16 cellular contexts compared by ENCODE assay signal in genomic region chr16:12188674-12189249, GRCh38.
DNase-seq lines count a peak whose midpoint lies in the region; ATAC-seq and TF ChIP-seq lines count a peak whose summit lies in the region.
"Had no signal": no experiment of that assay in that cellular context is flagged by ENCODE, and none has a peak within 500 bp of the region (broad histone marks: within the 10 kb centered on the region; RNA-seq: fewer than 3 reads in every experiment).

No MANE protein-coding gene starts in this region.

- CTCF ChIA-PET in OCI-LY7 (lab: Charles Lee; ENCODE audit: unreplicated experiment) = no interaction called here

- H3K27me3 ChIP-seq in osteoblast (ENCODE audit: insufficient read depth, low read length) = no peaks in the 10 kb centered on the region
- H3K27me3 ChIP-seq in gastrocnemius medialis = no peaks in the 10 kb centered on the region
- H3K27me3 ChIP-seq: SJSA1 had no signal

- H3K4me3 ChIP-seq in osteoblast (ENCODE audit: insufficient read depth, low read length) (no peak overlapping the region), OCI-LY7 (ENCODE audit: low read depth, low read length, poor library complexity, severe bottlenecking) (no peak overlapping the region), gastrocnemius medialis (no peak overlapping the region)
- H3K4me3 ChIP-seq: SJSA1 had no signal

- POLR2A ChIA-PET in OCI-LY7 (lab: Charles Lee) = no interaction called here

- H4K20me1 ChIP-seq in osteoblast (ENCODE audit: insufficient read depth, low read length) = no peaks in the 10 kb centered on the region
- no peaks in the 10 kb centered on the region for H4K20me1 ChIP-seq in OCI-LY7 (ENCODE audit: insufficient read depth, low read length)

- H2AFZ ChIP-seq in osteoblast (ENCODE audit: low read length) = no peak overlapping the region
- H2AFZ ChIP-seq in OCI-LY7 (ENCODE audit: low read length) = no peak overlapping the region

- TF ChIP-seq CTCF in osteoblast (IDR thresholded peaks at IDR 0.05; ENCODE audit: extremely low read depth, low read depth, low read length) = no peak
- no peak for TF ChIP-seq CTCF in OCI-LY7 (conservative IDR thresholded peaks at IDR 0.05; ENCODE audit: low read length)
- no peak for TF ChIP-seq CTCF in gastrocnemius medialis (IDR thresholded peaks at IDR 0.05 in 4 of 5, conservative IDR thresholded peaks at IDR 0.05 in 1 of 5)

- H3K79me2 ChIP-seq in osteoblast (ENCODE audit: insufficient read depth, low read length) = no peaks in the 10 kb centered on the region
- no peaks in the 10 kb centered on the region for H3K79me2 ChIP-seq in OCI-LY7 (ENCODE audit: insufficient read depth, low read depth, low read length)

- H3K9me2 ChIP-seq in OCI-LY7 (ENCODE audit: insufficient read depth, low read length) = no peaks in the 10 kb centered on the region

- in situ Hi-C loops in gastrocnemius medialis (cut with MboI; ENCODE audit: low sequenced_read_pairs in 4 of 4) = no loop called here

- DNase-seq in COLO668 (lab: John Stamatoyannopoulos, UW; ENCODE audit: unreplicated experiment) (peak; percentile 13), LHCN-M2 (ENCODE audit: low read depth) (peak; percentile 26), epithelial cell of prostate (ENCODE audit: low read depth, low spot score) (no peak), osteoblast (ENCODE audit: insufficient read length, low spot score, missing footprints) (peak; percentile 78), amygdala (lab: John Stamatoyannopoulos, UW) (no peak), OCI-LY7 (ENCODE audit: low spot score) (no peak), gastrocnemius medialis (no peak)
- DNase-seq in stimulated activated CD8-positive, alpha-beta memory T cell treated with anti-CD3 and anti-CD28 coated beads, Interleukin-4, amount 100 ng/mL, for 48 hours = no peak
- DNase-seq: activated CD8-positive, alpha-beta T cell treated with anti-CD3 and anti-CD28 coated beads, Interleukin-2, amount 10 ng/mL, durations not matched to agents 7 days and 5 days; activated effector memory CD4-positive, alpha-beta T cell treated with Interleukin-2 at 50 U/mL for 16 hours; CD8-positive, alpha-beta memory T cell; GDM1; naive B cell; retina; stimulated activated naive B cell treated with anti-CD40 and anti-IgM and Interleukin-4, amounts not matched to agents 10 μg/mL and 1 μg/mL and 100 μg/mL, for 72 hours had no signal

- H3K4me1 ChIP-seq in osteoblast (ENCODE audit: insufficient read depth, low read length) = peaks cover 25% of the 10 kb centered on the region
- H3K4me1 ChIP-seq in OCI-LY7 (ENCODE audit: insufficient read depth, low read length, poor library complexity, severe bottlenecking) = peaks cover 8% of the 10 kb centered on the region
- H3K4me1 ChIP-seq in gastrocnemius medialis = peaks cover 11% of the 10 kb centered on the region in 2 donors
- H3K4me1 ChIP-seq: SJSA1 had no signal

- no peak for ATAC-seq in gastrocnemius medialis
- ATAC-seq: activated CD8-positive, alpha-beta T cell treated with anti-CD3 and anti-CD28 coated beads, Interleukin-2, amount 10 ng/mL, durations not matched to agents 7 days and 5 days; stimulated activated naive B cell treated with anti-CD40 and anti-IgM and Interleukin-4, amounts not matched to agents 10 μg/mL and 1 μg/mL and 100 μg/mL, for 72 hours had no signal

- H3K9me3 ChIP-seq in osteoblast (ENCODE audit: low read depth, low read length) (no peaks in the 10 kb centered on the region), OCI-LY7 (ENCODE audit: low read length) (no peaks in the 10 kb centered on the region), gastrocnemius medialis (no peaks in the 10 kb centered on the region)
- H3K9me3 ChIP-seq: SJSA1 had no signal

- H3K27ac ChIP-seq in epithelial cell of prostate = peak overlapping the region; percentile 56
- H3K27ac ChIP-seq in osteoblast (ENCODE audit: low read depth, low read length) = peak overlapping the region; percentile 20
- no peak overlapping the region for H3K27ac ChIP-seq in OCI-LY7 (ENCODE audit: low read depth, low read length, poor library complexity, severe bottlenecking)
- H3K27ac ChIP-seq in gastrocnemius medialis = no peak overlapping the region
- H3K27ac ChIP-seq: SJSA1 had no signal

- intact Hi-C loops in OCI-LY7 (cut with micrococcal nuclease; ENCODE audit: unreplicated experiment) = no loop called here
- intact Hi-C loops in gastrocnemius medialis (cut with DNase I; ENCODE audit: low total_unique reads) = no loop called here

- H3K36me3 ChIP-seq in osteoblast (ENCODE audit: insufficient read depth, low read length) (no peaks in the 10 kb centered on the region), OCI-LY7 (ENCODE audit: insufficient read depth, low read length) (no peaks in the 10 kb centered on the region), gastrocnemius medialis (no peaks in the 10 kb centered on the region)
- H3K36me3 ChIP-seq: SJSA1 had no signal

- TF ChIP-seq POLR2A in gastrocnemius medialis (IDR thresholded peaks at IDR 0.05) = no peak

- H3K4me2 ChIP-seq in osteoblast (ENCODE audit: insufficient read depth, low read length) = peak overlapping the region; percentile 8
- no peak overlapping the region for H3K4me2 ChIP-seq in OCI-LY7 (ENCODE audit: low read length)

- BruUV-seq in OCI-LY7 (replicated peaks; lab: Mats Ljungman, UMichigan) = no TSS peak

Comparison
In these comparisons a context has a peak if more than half of its experiments do, and no peak if none do; other contexts are left out.
1. DNase-seq: peak in COLO668 (single experiment), LHCN-M2 (single experiment) and osteoblast (single experiment); none in epithelial cell of prostate (single experiment), amygdala (0 of 56), OCI-LY7 (single experiment), stimulated activated CD8-positive, alpha-beta memory T cell treated with anti-CD3 and anti-CD28 coated beads, Interleukin-4, amount 100 ng/mL, for 48 hours (single experiment) and gastrocnemius medialis (0 of 2).
2. H3K27ac ChIP-seq: peak in epithelial cell of prostate (single experiment) and osteoblast (single experiment); none in OCI-LY7 (single experiment) and gastrocnemius medialis (0 of 4).